27 cellular contexts compared by ENCODE assay signal in the genomic region with DNA sequence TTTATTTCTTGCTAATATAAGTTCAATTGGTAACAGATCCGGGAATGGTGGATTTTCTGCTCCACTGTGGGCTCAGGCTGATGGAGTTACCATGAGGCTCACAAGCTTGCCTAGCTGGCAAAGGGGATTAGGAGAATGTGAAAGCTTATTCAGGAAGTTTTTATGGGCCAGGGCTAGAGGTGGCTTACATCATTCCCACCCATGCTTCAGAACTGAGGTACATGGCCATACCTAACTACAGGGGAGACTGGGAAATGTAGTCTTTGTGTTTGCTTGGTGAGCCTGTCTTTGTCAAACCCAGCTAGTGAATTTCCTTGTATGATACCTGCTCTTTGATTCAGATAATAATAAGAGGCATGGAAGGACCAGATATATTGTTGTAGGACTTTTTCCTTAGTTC.
DNase-seq lines count a peak whose midpoint lies in the region; ATAC-seq and TF ChIP-seq lines count a peak whose summit lies in the region.
"Had no signal": no experiment of that assay in that cellular context is flagged by ENCODE, and none has a peak within 500 bp of the region (broad histone marks: within the 10 kb centered on the region; RNA-seq: fewer than 3 reads in every experiment).

No MANE protein-coding gene starts in this region.

- H3K27me3 Mint-ChIP-seq in activated CD8-positive, alpha-beta T cell treated with anti-CD3 and anti-CD28 coated beads for 36 hours = no peaks in the 10 kb centered on the region
- no peaks in the 10 kb centered on the region for H3K27me3 Mint-ChIP-seq in activated CD8-positive, alpha-beta T cell treated with anti-CD3 and anti-CD28 coated beads, Interleukin-2, amount 10 ng/mL, durations not matched to agents 7 days and 5 days (ENCODE audit: low read depth)
- H3K27me3 Mint-ChIP-seq in activated CD4-positive, alpha-beta memory T cell treated with anti-CD3 and anti-CD28 coated beads for 36 hours = no peaks in the 10 kb centered on the region
- no peaks in the 10 kb centered on the region for H3K27me3 Mint-ChIP-seq in endodermal cell (ENCODE audit: insufficient read depth)
- H3K27me3 Mint-ChIP-seq: CD4-positive, alpha-beta T cell had no signal

- CTCF ChIA-PET in activated CD8-positive, alpha-beta T cell treated with anti-CD3 and anti-CD28 coated beads for 36 hours (lab: Charles Lee) = no interaction called here
- CTCF ChIA-PET in activated CD8-positive, alpha-beta T cell treated with anti-CD3 and anti-CD28 coated beads, Interleukin-2, amount 10 ng/mL, durations not matched to agents 7 days and 5 days (lab: Charles Lee) = interaction anchor here (1.3 kb wide), 1 partner anchor 21 kb away, joined by 4 read pairs; no protein-coding TSS in a partner anchor
- CTCF ChIA-PET in activated CD4-positive, alpha-beta memory T cell treated with anti-CD3 and anti-CD28 coated beads for 36 hours (lab: Charles Lee) = no interaction called here

- POLR2A ChIA-PET in activated CD8-positive, alpha-beta T cell treated with anti-CD3 and anti-CD28 coated beads for 36 hours (lab: Charles Lee) = no interaction called here
- POLR2A ChIA-PET in activated CD8-positive, alpha-beta T cell treated with anti-CD3 and anti-CD28 coated beads, Interleukin-2, amount 10 ng/mL, durations not matched to agents 7 days and 5 days (lab: Charles Lee) = no interaction called here
- POLR2A ChIA-PET in activated CD4-positive, alpha-beta memory T cell treated with anti-CD3 and anti-CD28 coated beads for 36 hours (lab: Charles Lee) = interaction anchor here (1.1 kb wide), 1 partner anchor 105 kb away, joined by 3 read pairs; no protein-coding TSS in a partner anchor

- WGBS in endodermal cell (ENCODE audit: insufficient coverage in 1 of 2, insufficient read length in 1 of 2), 2 experiments = 92% methylated on average over 1 of the region's 1 CpG; no CpG with 5 or more reads in 1 of the 2 experiments

- H3K27ac Mint-ChIP-seq in activated CD8-positive, alpha-beta T cell treated with anti-CD3 and anti-CD28 coated beads for 36 hours = peak overlapping the region; percentile 47
- no peak overlapping the region for H3K27ac Mint-ChIP-seq in activated CD8-positive, alpha-beta T cell treated with anti-CD3 and anti-CD28 coated beads, Interleukin-2, amount 10 ng/mL, durations not matched to agents 7 days and 5 days
- peak overlapping the region; percentile 7 for H3K27ac Mint-ChIP-seq in activated CD4-positive, alpha-beta memory T cell treated with anti-CD3 and anti-CD28 coated beads for 36 hours
- peak overlapping the region; percentile 9 for H3K27ac Mint-ChIP-seq in endodermal cell

- H3K9me3 Mint-ChIP-seq in activated CD8-positive, alpha-beta T cell treated with anti-CD3 and anti-CD28 coated beads for 36 hours = no peaks in the 10 kb centered on the region
- H3K9me3 Mint-ChIP-seq in activated CD8-positive, alpha-beta T cell treated with anti-CD3 and anti-CD28 coated beads, Interleukin-2, amount 10 ng/mL, durations not matched to agents 7 days and 5 days (ENCODE audit: insufficient read depth) = no peaks in the 10 kb centered on the region
- H3K9me3 Mint-ChIP-seq in activated CD4-positive, alpha-beta memory T cell treated with anti-CD3 and anti-CD28 coated beads for 36 hours = no peaks in the 10 kb centered on the region
- no peaks in the 10 kb centered on the region for H3K9me3 Mint-ChIP-seq in endodermal cell
- H3K9me3 Mint-ChIP-seq: CD4-positive, alpha-beta T cell had no signal

- intact Hi-C loops in activated CD8-positive, alpha-beta T cell treated with anti-CD3 and anti-CD28 coated beads for 36 hours (cut with micrococcal nuclease) = no loop called here
- intact Hi-C loops in activated CD4-positive, alpha-beta memory T cell treated with anti-CD3 and anti-CD28 coated beads for 36 hours (cut with micrococcal nuclease) = loop anchor here (2.0 kb wide), 1 partner anchor 110 kb away; no protein-coding TSS in a partner anchor

- H3K9ac ChIP-seq in endodermal cell (ENCODE audit: extremely low read depth, low read length, poor library complexity, severe bottlenecking) = no peak overlapping the region

- H3K27me3 ChIP-seq in endodermal cell (ENCODE audit: control insufficient read depth, insufficient read depth, low read length, poor library complexity, severe bottlenecking) = no peaks in the 10 kb centered on the region
- H3K27me3 ChIP-seq: dorsolateral prefrontal cortex, esophagus squamous epithelium, foreskin keratinocyte had no signal

- H3K9me3 ChIP-seq in endodermal cell (ENCODE audit: control insufficient read depth, low read length) = no peaks in the 10 kb centered on the region
- H3K9me3 ChIP-seq: esophagus squamous epithelium, left ventricle myocardium inferior, thoracic aorta had no signal

- peaks cover 9% of the 10 kb centered on the region for H3K36me3 ChIP-seq in endodermal cell (ENCODE audit: control insufficient read depth, insufficient read depth, low read length)

- ATAC-seq in activated CD8-positive, alpha-beta T cell treated with anti-CD3 and anti-CD28 coated beads for 36 hours = no peak
- ATAC-seq in activated CD8-positive, alpha-beta T cell treated with anti-CD3 and anti-CD28 coated beads, Interleukin-2, amount 10 ng/mL, durations not matched to agents 7 days and 5 days = no peak
- ATAC-seq: Panc1 had no signal

- H3K4me1 ChIP-seq in endodermal cell (ENCODE audit: control insufficient read depth, insufficient read depth, low read length) = no peaks in the 10 kb centered on the region
- H3K4me1 ChIP-seq: esophagus squamous epithelium, left ventricle myocardium inferior had no signal

- peaks cover 43% of the 10 kb centered on the region for H3K36me3 Mint-ChIP-seq in activated CD8-positive, alpha-beta T cell treated with anti-CD3 and anti-CD28 coated beads for 36 hours (ENCODE audit: low read depth)
- peaks cover 63% of the 10 kb centered on the region for H3K36me3 Mint-ChIP-seq in activated CD8-positive, alpha-beta T cell treated with anti-CD3 and anti-CD28 coated beads, Interleukin-2, amount 10 ng/mL, durations not matched to agents 7 days and 5 days (ENCODE audit: low read depth)
- peaks cover 22% of the 10 kb centered on the region for H3K36me3 Mint-ChIP-seq in activated CD4-positive, alpha-beta memory T cell treated with anti-CD3 and anti-CD28 coated beads for 36 hours
- H3K36me3 Mint-ChIP-seq in endodermal cell (ENCODE audit: low read depth) = peaks cover 15% of the 10 kb centered on the region

- H3K4me1 Mint-ChIP-seq in activated CD8-positive, alpha-beta T cell treated with anti-CD3 and anti-CD28 coated beads for 36 hours (ENCODE audit: low read depth) = peaks cover 57% of the 10 kb centered on the region
- peaks cover 52% of the 10 kb centered on the region for H3K4me1 Mint-ChIP-seq in activated CD8-positive, alpha-beta T cell treated with anti-CD3 and anti-CD28 coated beads, Interleukin-2, amount 10 ng/mL, durations not matched to agents 7 days and 5 days (ENCODE audit: low read depth)
- H3K4me1 Mint-ChIP-seq in activated CD4-positive, alpha-beta memory T cell treated with anti-CD3 and anti-CD28 coated beads for 36 hours (ENCODE audit: low read depth) = peaks cover 58% of the 10 kb centered on the region
- peaks cover 10% of the 10 kb centered on the region for H3K4me1 Mint-ChIP-seq in endodermal cell

- no peak for TF ChIP-seq CTCF in activated CD8-positive, alpha-beta T cell treated with anti-CD3 and anti-CD28 coated beads for 36 hours (IDR thresholded peaks at IDR 0.05)
- TF ChIP-seq CTCF in endodermal cell (conservative IDR thresholded peaks at IDR 0.05) = no peak

- DNase-seq in activated CD8-positive, alpha-beta T cell treated with anti-CD3 and anti-CD28 coated beads for 36 hours = no peak
- DNase-seq in activated CD8-positive, alpha-beta T cell treated with anti-CD3 and anti-CD28 coated beads, Interleukin-2, amount 10 ng/mL, durations not matched to agents 7 days and 5 days = no peak
- peak; percentile 68 for DNase-seq in DMS53 (lab: John Stamatoyannopoulos, UW)
- no peak for DNase-seq in activated CD4-positive, alpha-beta memory T cell treated with anti-CD3 and anti-CD28 coated beads for 36 hours
- no peak for DNase-seq in endodermal cell
- no peak for DNase-seq in NCI-H2196 treated with DMSO at 0.1 percent for 48 hours (lab: John Stamatoyannopoulos, UW; ENCODE audit: unreplicated experiment)
- no peak for DNase-seq in RPMI8226
- DNase-seq: activated CD4-positive, alpha-beta T cell treated with anti-CD3 and anti-CD28 coated beads, Interleukin-2, amount 50 U/mL, for 48 hours; activated naive CD4-positive, alpha-beta T cell; AML-193; CD4-positive, alpha-beta T cell; dorsolateral prefrontal cortex; esophagus squamous epithelium; foreskin keratinocyte; HCEC 1CT; head of caudate nucleus; Kasumi-1; left ventricle myocardium inferior; mesenchymal stem cell; NCI-H1417 treated with DMSO at 0.1 percent for 48 hours; NCI-H2081; NCI-H2227 treated with DMSO at 0.1 percent for 48 hours; SHP77 treated with DMSO at 0.1 percent for 48 hours; stimulated activated naive CD4-positive, alpha-beta T cell had no signal

- H3K4me3 Mint-ChIP-seq in activated CD8-positive, alpha-beta T cell treated with anti-CD3 and anti-CD28 coated beads for 36 hours = no peak overlapping the region
- H3K4me3 Mint-ChIP-seq in activated CD8-positive, alpha-beta T cell treated with anti-CD3 and anti-CD28 coated beads, Interleukin-2, amount 10 ng/mL, durations not matched to agents 7 days and 5 days = no peak overlapping the region
- no peak overlapping the region for H3K4me3 Mint-ChIP-seq in activated CD4-positive, alpha-beta memory T cell treated with anti-CD3 and anti-CD28 coated beads for 36 hours
- H3K4me3 Mint-ChIP-seq in endodermal cell = no peak overlapping the region

- no peak overlapping the region for H3K4me3 ChIP-seq in endodermal cell (ENCODE audit: low read length)
- H3K4me3 ChIP-seq: dorsolateral prefrontal cortex, esophagus squamous epithelium, left ventricle myocardium inferior, skin epidermis, thoracic aorta had no signal

- H3K27ac ChIP-seq in endodermal cell (ENCODE audit: low read depth, low read length) = no peak overlapping the region
- H3K27ac ChIP-seq: dorsolateral prefrontal cortex, esophagus squamous epithelium, foreskin keratinocyte, left ventricle myocardium inferior, skin epidermis, thoracic aorta had no signal
